Comparison of ENCODE assay signal across 20 cellular contexts in genomic region chr4:95857761-95858160, GRCh38. TPM values are rescaled to one million over a fixed set of nuclear protein-coding genes. Genes with fewer than 3 reads are reported as not detected.
"Had no signal": no experiment of that assay in that cellular context is flagged by ENCODE, and none has a peak within 500 bp of the region (broad histone marks: within the 10 kb centered on the region; RNA-seq: fewer than 3 reads in every experiment).

No MANE protein-coding gene starts in this region.

- DNase-seq: activated CD4-positive, alpha-beta memory T cell treated with anti-CD3 and anti-CD28 coated beads, Interleukin-2, amount 10 ng/mL, durations not matched to agents 7 days and 5 days; activated CD4-positive, alpha-beta T cell treated with anti-CD3 and anti-CD28 coated beads for 36 hours; activated effector memory CD4-positive, alpha-beta T cell treated with Interleukin-2 at 50 U/mL for 16 hours; activated T-cell treated with anti-CD3 and anti-CD28 coated beads, Interleukin-2, amount 50 U/mL, for 4 hours; amniotic stem cell; dorsolateral prefrontal cortex; naive thymus-derived CD4-positive, alpha-beta T cell; stimulated activated CD4-positive, alpha-beta T cell treated with anti-CD3 and anti-CD28 coated beads, Interleukin-2, amount 100 ng/mL, for 48 hours; T-helper 17 cell; uterus had no signal

- H3K36me3 Mint-ChIP-seq: activated naive CD4-positive, alpha-beta T cell treated with anti-CD3 and anti-CD28 coated beads, Interleukin-2, amount 50 U/mL, for 24 hours; naive thymus-derived CD4-positive, alpha-beta T cell; stimulated activated memory B cell treated with anti-CD40 and anti-IgM and Interleukin-4, amounts not matched to agents 10 μg/mL and 1 μg/mL and 100 μg/mL, for 72 hours had no signal

- H3K4me3 ChIP-seq: dorsolateral prefrontal cortex, tibial nerve, uterus had no signal

- FAIRE-seq: keratinocyte had no signal

- H3K27me3 Mint-ChIP-seq: activated CD4-positive, alpha-beta memory T cell treated with anti-CD3 and anti-CD28 coated beads, Interleukin-2, amount 10 ng/mL, durations not matched to agents 7 days and 5 days; activated CD4-positive, alpha-beta T cell treated with anti-CD3 and anti-CD28 coated beads for 36 hours; activated naive CD4-positive, alpha-beta T cell treated with anti-CD3 and anti-CD28 coated beads, Interleukin-2, amount 50 U/mL, for 24 hours; naive thymus-derived CD4-positive, alpha-beta T cell; stimulated activated memory B cell treated with anti-CD40 and anti-IgM and Interleukin-4, amounts not matched to agents 10 μg/mL and 1 μg/mL and 100 μg/mL, for 72 hours; T-helper 17 cell had no signal

- H3K4me3 Mint-ChIP-seq: activated CD4-positive, alpha-beta memory T cell treated with anti-CD3 and anti-CD28 coated beads, Interleukin-2, amount 10 ng/mL, durations not matched to agents 7 days and 5 days; activated CD4-positive, alpha-beta T cell treated with anti-CD3 and anti-CD28 coated beads for 36 hours; activated naive CD4-positive, alpha-beta T cell treated with anti-CD3 and anti-CD28 coated beads, Interleukin-2, amount 50 U/mL, for 24 hours; activated T-cell treated with anti-CD3 and anti-CD28 coated beads, Interleukin-2, amount 50 U/mL, for 4 hours; naive thymus-derived CD4-positive, alpha-beta T cell; stimulated activated memory B cell treated with anti-CD40 and anti-IgM and Interleukin-4, amounts not matched to agents 10 μg/mL and 1 μg/mL and 100 μg/mL, for 72 hours; T-helper 17 cell had no signal

- H3K4me1 Mint-ChIP-seq: activated CD4-positive, alpha-beta memory T cell treated with anti-CD3 and anti-CD28 coated beads, Interleukin-2, amount 10 ng/mL, durations not matched to agents 7 days and 5 days; activated CD4-positive, alpha-beta T cell treated with anti-CD3 and anti-CD28 coated beads for 36 hours; activated naive CD4-positive, alpha-beta T cell treated with anti-CD3 and anti-CD28 coated beads, Interleukin-2, amount 50 U/mL, for 24 hours; naive thymus-derived CD4-positive, alpha-beta T cell; stimulated activated memory B cell treated with anti-CD40 and anti-IgM and Interleukin-4, amounts not matched to agents 10 μg/mL and 1 μg/mL and 100 μg/mL, for 72 hours; T-helper 17 cell had no signal

- H3K27ac Mint-ChIP-seq: activated CD4-positive, alpha-beta memory T cell treated with anti-CD3 and anti-CD28 coated beads, Interleukin-2, amount 10 ng/mL, durations not matched to agents 7 days and 5 days; activated CD4-positive, alpha-beta T cell treated with anti-CD3 and anti-CD28 coated beads for 36 hours; activated naive CD4-positive, alpha-beta T cell treated with anti-CD3 and anti-CD28 coated beads, Interleukin-2, amount 50 U/mL, for 24 hours; naive thymus-derived CD4-positive, alpha-beta T cell; stimulated activated memory B cell treated with anti-CD40 and anti-IgM and Interleukin-4, amounts not matched to agents 10 μg/mL and 1 μg/mL and 100 μg/mL, for 72 hours; T-helper 17 cell had no signal

- ATAC-seq: activated CD4-positive, alpha-beta T cell treated with anti-CD3 and anti-CD28 coated beads for 36 hours; activated T-cell treated with anti-CD3 and anti-CD28 coated beads, Interleukin-2, amount 50 U/mL, for 4 hours; left lobe of liver; naive thymus-derived CD4-positive, alpha-beta T cell; stimulated activated memory B cell treated with anti-CD40 and anti-IgM and Interleukin-4, amounts not matched to agents 10 μg/mL and 1 μg/mL and 100 μg/mL, for 72 hours; T-helper 17 cell had no signal

- H3K9me3 Mint-ChIP-seq: activated naive CD4-positive, alpha-beta T cell treated with anti-CD3 and anti-CD28 coated beads, Interleukin-2, amount 50 U/mL, for 24 hours; activated T-cell treated with anti-CD3 and anti-CD28 coated beads, Interleukin-2, amount 50 U/mL, for 4 hours; stimulated activated memory B cell treated with anti-CD40 and anti-IgM and Interleukin-4, amounts not matched to agents 10 μg/mL and 1 μg/mL and 100 μg/mL, for 72 hours had no signal

RNA-seq across cellular contexts. Expression of gene PDHA2, which starts 17.9 kb away (rescaled TPM):
- total RNA-seq: activated CD4-positive, alpha-beta memory T cell treated with anti-CD3 and anti-CD28 coated beads, Interleukin-2, amount 10 ng/mL, durations not matched to agents 7 days and 5 days; activated CD4-positive, alpha-beta T cell treated with anti-CD3 and anti-CD28 coated beads for 36 hours; activated T-cell treated with anti-CD3 and anti-CD28 coated beads, Interleukin-2, amount 50 U/mL, for 4 hours; chondrocyte; left lobe of liver; lung microvascular endothelial cell; mononuclear cell; naive thymus-derived CD4-positive, alpha-beta T cell; renal cortical epithelial cell; subcutaneous adipose tissue; T-helper 17 cell; tibial nerve; uterus had no signal
